ENCODE assay signal across 9 cellular contexts in the genomic region with DNA sequence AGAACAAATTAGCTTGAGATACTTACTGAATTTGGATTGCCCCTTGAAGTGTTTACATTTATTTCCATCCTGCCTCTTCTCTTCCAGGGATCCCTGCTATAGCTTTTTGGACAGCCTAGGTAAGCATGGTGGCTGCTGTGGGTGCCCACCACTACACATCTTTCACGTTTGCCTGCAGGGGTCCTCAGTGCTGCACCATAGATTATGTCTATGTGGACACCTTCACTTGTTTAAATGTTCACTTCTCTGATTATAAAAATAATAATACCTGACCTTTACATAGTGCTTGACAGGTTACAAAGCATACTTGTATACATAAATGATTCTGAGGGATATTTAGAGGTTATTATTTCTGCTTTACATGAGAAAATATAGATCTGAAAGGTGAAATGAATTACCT.
DNase-seq lines count a peak whose midpoint lies in the region; ATAC-seq and TF ChIP-seq lines count a peak whose summit lies in the region.
"Had no signal": no experiment of that assay in that cellular context is flagged by ENCODE, and none has a peak within 500 bp of the region (broad histone marks: within the 10 kb centered on the region; RNA-seq: fewer than 3 reads in every experiment).

No MANE protein-coding gene starts in this region.

- no peaks in the 10 kb centered on the region for H3K4me1 Mint-ChIP-seq in Caco-2 (ENCODE audit: low read depth, unreplicated experiment)
- H3K4me1 Mint-ChIP-seq in nephron progenitor cell = peaks cover 25% of the 10 kb centered on the region

- no peaks in the 10 kb centered on the region for H3K36me3 ChIP-seq in Caco-2 (ENCODE audit: control insufficient read depth, insufficient read depth, low read length)
- H3K36me3 ChIP-seq: neutrophil had no signal

- peak; percentile 45 for ATAC-seq in GM18868 (IDR thresholded peaks at IDR 0.05; ENCODE audit: unreplicated experiment)

- intact Hi-C loops in Caco-2 (cut with micrococcal nuclease; ENCODE audit: unreplicated experiment) = loop anchor here (1.0 kb wide), 3 partner anchors 223 to 442 kb away; no protein-coding TSS in a partner anchor

- H3K4me3 ChIP-seq in Caco-2 (ENCODE audit: low read depth, low read length) = no peak overlapping the region
- no peak overlapping the region for H3K4me3 ChIP-seq in Jurkat, Clone E6-1 (ENCODE audit: low read length)

- no peaks in the 10 kb centered on the region for H3K27me3 ChIP-seq in Caco-2 (replicated peaks; ENCODE audit: control insufficient read depth, insufficient read depth, low read length)

- TF ChIP-seq CTCF in Caco-2 (IDR thresholded peaks at IDR 0.05; ENCODE audit: insufficient read depth in 1 of 2, low read depth in 1 of 2, low read length in 1 of 2, severe bottlenecking in 1 of 2, unreplicated experiment in 1 of 2) = peak; percentile 47 to 52
- TF ChIP-seq CTCF in nephron progenitor cell (IDR thresholded peaks at IDR 0.05) = peak; percentile 46

- H3K9me3 ChIP-seq in Caco-2 = no peaks in the 10 kb centered on the region
- H3K9me3 ChIP-seq: neutrophil had no signal

- H3K27me3 Mint-ChIP-seq in Caco-2 (ENCODE audit: insufficient read depth, unreplicated experiment) (no peaks in the 10 kb centered on the region), nephron progenitor cell (ENCODE audit: low read depth, poor library complexity) (no peaks in the 10 kb centered on the region)

- DNase-seq in Caco-2 = peak; percentile 52
- peak; percentile 28 for DNase-seq in Jurkat, Clone E6-1 (ENCODE audit: low read depth, low spot score)
- DNase-seq in astrocyte of the hippocampus (ENCODE audit: low read depth, low spot score) = peak; percentile 42
- peak; percentile 35 for DNase-seq in nephron progenitor cell
- DNase-seq in nucleus accumbens (lab: John Stamatoyannopoulos, UW) = no peak
- DNase-seq in putamen (ENCODE audit: low spot score) = no peak
- DNase-seq in ecto neural progenitor cell (ENCODE audit: low spot score) = no peak

- H3K4me3 Mint-ChIP-seq in Caco-2 (ENCODE audit: unreplicated experiment) = no peak overlapping the region
- H3K4me3 Mint-ChIP-seq in nephron progenitor cell = no peak overlapping the region

- H3K36me3 Mint-ChIP-seq in Caco-2 (ENCODE audit: insufficient read depth, unreplicated experiment) (no peaks in the 10 kb centered on the region), nephron progenitor cell (ENCODE audit: low read depth) (no peaks in the 10 kb centered on the region)

- H3K4me1 ChIP-seq in Caco-2 = no peaks in the 10 kb centered on the region

- H3K27ac Mint-ChIP-seq in Caco-2 (ENCODE audit: unreplicated experiment) = no peak overlapping the region
- no peak overlapping the region for H3K27ac Mint-ChIP-seq in nephron progenitor cell

- POLR2A ChIA-PET in Caco-2 (lab: Charles Lee) = no interaction called here

- no TSS peak for BruUV-seq in Caco-2 (replicated peaks; lab: Mats Ljungman, UMichigan)

- CTCF ChIA-PET in Caco-2 (lab: Charles Lee) = interaction anchor here (1.1 to 1.2 kb wide), 2 partner anchors 145 to 280 kb away, joined by 3 to 5 read pairs; no protein-coding TSS in a partner anchor

- H3K9me3 Mint-ChIP-seq in Caco-2 (ENCODE audit: unreplicated experiment) = no peaks in the 10 kb centered on the region
- H3K9me3 Mint-ChIP-seq in nephron progenitor cell = no peaks in the 10 kb centered on the region

Comparison
In these comparisons a context has a peak if more than half of its experiments do, and no peak if none do; other contexts are left out.
1. DNase-seq: peak in Caco-2 (2 of 2), Jurkat, Clone E6-1 (single experiment), astrocyte of the hippocampus (single experiment) and nephron progenitor cell (single experiment); none in nucleus accumbens (0 of 56), putamen (single experiment) and ecto neural progenitor cell (single experiment).